ENCODE assay signal across 21 cellular contexts in the genomic region with DNA sequence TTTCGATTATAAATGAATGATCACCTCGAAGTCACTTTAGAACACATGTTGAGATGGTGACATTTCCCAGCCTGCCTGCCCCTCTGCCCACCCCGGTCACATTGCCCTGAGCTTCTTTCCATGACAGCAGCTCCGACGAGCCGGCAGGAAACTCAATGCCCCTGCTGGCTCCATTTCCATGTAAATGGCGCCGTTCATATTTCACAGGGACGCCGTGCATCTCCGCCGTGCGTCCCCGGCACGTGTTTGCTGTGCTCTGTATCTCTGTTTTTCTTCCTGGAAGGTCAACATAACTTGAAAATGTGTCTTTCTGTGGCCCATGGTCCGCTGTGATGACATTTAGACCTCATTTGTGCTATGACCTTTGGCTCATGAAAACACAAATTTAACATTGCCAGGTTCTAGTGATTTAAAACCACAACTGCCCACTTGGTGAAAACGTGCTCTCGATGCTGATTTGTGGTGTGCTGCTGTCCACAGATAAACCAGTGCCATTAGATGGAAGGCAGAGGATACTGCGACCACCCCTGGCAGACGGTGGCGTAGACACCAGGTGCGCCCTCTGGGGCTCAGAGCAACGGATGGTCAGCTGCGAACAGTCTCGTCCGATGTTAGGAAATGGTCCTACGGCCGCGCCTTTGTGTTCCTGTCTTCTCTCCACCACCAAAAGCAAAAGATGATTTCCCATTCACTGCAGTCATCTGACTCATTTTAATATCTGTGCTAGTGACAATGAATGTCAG. TPM values are rescaled to one million over a fixed set of nuclear protein-coding genes. Genes with fewer than 3 reads are reported as not detected.
"Had no signal": no experiment of that assay in that cellular context is flagged by ENCODE, and none has a peak within 500 bp of the region (broad histone marks: within the 10 kb centered on the region; RNA-seq: fewer than 3 reads in every experiment).

No MANE protein-coding gene starts in this region.

- H3K4me1 ChIP-seq: foreskin keratinocyte, parathyroid adenoma, uterus had no signal

- H3K36me3 ChIP-seq: uterus had no signal

- H3K27me3 ChIP-seq: foreskin keratinocyte, tibial artery, uterus had no signal

- H3K36me3 Mint-ChIP-seq: activated naive CD8-positive, alpha-beta T cell; memory B cell had no signal

- H3K79me2 ChIP-seq: hepatocyte, parathyroid adenoma had no signal

- DNase-seq: activated CD4-positive, alpha-beta T cell treated with anti-CD3 and anti-CD28 coated beads for 1 hour; activated gamma-delta T cell; amygdala; caudate nucleus; foreskin keratinocyte; stimulated activated CD4-positive, alpha-beta T cell treated with anti-CD3 and anti-CD28 coated beads, Interleukin-12 subunit alpha, Interleukin-12 subunit beta, amount 100 ng/mL, for 4 hours; stimulated activated CD4-positive, alpha-beta T cell treated with anti-CD3 and anti-CD28 coated beads, Interleukin-1b, Interleukin-23, amount 100 ng/mL, for 48 hours; stimulated activated CD8-positive, alpha-beta memory T cell treated with anti-CD3 and anti-CD28 coated beads, Interleukin-4, amount 100 ng/mL, for 48 hours; stimulated activated naive CD4-positive, alpha-beta T cell; tibial artery; uterus had no signal

- H3K27ac Mint-ChIP-seq: activated naive CD8-positive, alpha-beta T cell; memory B cell; T-helper 1 cell treated with Interleukin-12 subunit alpha and Interleukin-12 subunit beta and Interleukin-4 antibody, amounts not matched to agents 30 μg/mL and 1 μg/mL, for 36 hours had no signal

- H3K4me3 Mint-ChIP-seq: activated naive CD8-positive, alpha-beta T cell; memory B cell; T-helper 1 cell treated with Interleukin-12 subunit alpha and Interleukin-12 subunit beta and Interleukin-4 antibody, amounts not matched to agents 30 μg/mL and 1 μg/mL, for 36 hours had no signal

- ATAC-seq: foreskin keratinocyte had no signal

- H3K27ac ChIP-seq: foreskin keratinocyte, hepatocyte, parathyroid adenoma, tibial artery, uterus, VCaP had no signal

- H2AFZ ChIP-seq: hepatocyte, parathyroid adenoma had no signal

- H3K9me3 Mint-ChIP-seq: memory B cell; T-helper 1 cell treated with Interleukin-12 subunit alpha and Interleukin-12 subunit beta and Interleukin-4 antibody, amounts not matched to agents 30 μg/mL and 1 μg/mL, for 36 hours had no signal

- H3K4me3 ChIP-seq: hepatocyte, tibial artery, uterus had no signal

- H3K4me2 ChIP-seq: hepatocyte had no signal

- H3K9me3 ChIP-seq: tibial artery, uterus had no signal

- H3K9ac ChIP-seq: parathyroid adenoma had no signal

RNA-seq across cellular contexts. Expression of a gene that starts 43.1 kb away (rescaled TPM):
- total RNA-seq: activated CD8-positive, alpha-beta memory T cell treated with anti-CD3 and anti-CD28 coated beads for 36 hours; epithelial cell of proximal tubule; fibroblast of lung; foreskin keratinocyte; mononuclear cell had no signal
- polyA plus RNA-seq: fibroblast of lung, foreskin keratinocyte, hepatocyte had no signal
